In genomic region chr9:121813811-121814210, GRCh38 we compare ENCODE assay signal across 27 cellular contexts.
"Had no signal": no experiment of that assay in that cellular context is flagged by ENCODE, and none has a peak within 500 bp of the region (broad histone marks: within the 10 kb centered on the region; RNA-seq: fewer than 3 reads in every experiment).

No MANE protein-coding gene starts in this region.

- H3K4me1 Mint-ChIP-seq: activated B cell treated with CpG ODN at 0.5 μM for 24 hours; activated CD4-positive, alpha-beta memory T cell treated with anti-CD3 and anti-CD28 coated beads, Interleukin-2, amount 10 ng/mL, durations not matched to agents 7 days and 5 days; activated CD4-positive, alpha-beta T cell treated with anti-CD3 and anti-CD28 coated beads for 36 hours; activated CD4-positive, alpha-beta T cell treated with anti-CD3 and anti-CD28 coated beads, Interleukin-2, amount 10 ng/mL, durations not matched to agents 24 days and 14 days; T-cell had no signal

- H3K27me3 Mint-ChIP-seq: activated CD4-positive, alpha-beta memory T cell treated with anti-CD3 and anti-CD28 coated beads, Interleukin-2, amount 10 ng/mL, durations not matched to agents 7 days and 5 days; activated CD4-positive, alpha-beta T cell treated with anti-CD3 and anti-CD28 coated beads for 36 hours; activated CD4-positive, alpha-beta T cell treated with anti-CD3 and anti-CD28 coated beads, Interleukin-2, amount 10 ng/mL, durations not matched to agents 24 days and 14 days; activated naive CD8-positive, alpha-beta T cell; activated T-cell treated with anti-CD3 and anti-CD28 coated beads, Interleukin-2, amount 50 U/mL, for 24 hours; T-cell; T-helper 17 cell had no signal

- ATAC-seq: activated CD4-positive, alpha-beta T cell treated with anti-CD3 and anti-CD28 coated beads for 36 hours; activated CD4-positive, CD25-positive, alpha-beta regulatory T cell treated with anti-CD3 and anti-CD28 coated beads, Interleukin-2, amount 50 U/mL, for 24 hours; activated T-cell treated with anti-CD3 and anti-CD28 coated beads, Interleukin-2, amount 50 U/mL, for 72 hours; gastroesophageal sphincter; T-cell; T-helper 17 cell had no signal

- H3K27ac Mint-ChIP-seq: activated B cell treated with CpG ODN at 0.5 μM for 24 hours; activated CD4-positive, alpha-beta memory T cell treated with anti-CD3 and anti-CD28 coated beads, Interleukin-2, amount 10 ng/mL, durations not matched to agents 7 days and 5 days; activated CD4-positive, alpha-beta T cell treated with anti-CD3 and anti-CD28 coated beads for 36 hours; activated CD4-positive, alpha-beta T cell treated with anti-CD3 and anti-CD28 coated beads, Interleukin-2, amount 10 ng/mL, durations not matched to agents 24 days and 14 days; activated naive CD8-positive, alpha-beta T cell; activated T-cell treated with anti-CD3 and anti-CD28 coated beads, Interleukin-2, amount 50 U/mL, for 24 hours; activated T-cell treated with anti-CD3 and anti-CD28 coated beads, Interleukin-2, amount 50 U/mL, for 72 hours; T-cell; T-helper 17 cell; T-helper 2 cell treated with Interferon-gamma antibody and Interleukin-4, amounts not matched to agents 5 μg/mL and 100 μg/mL, for 36 hours had no signal

- DNase-seq: activated B cell treated with CpG ODN at 0.5 μM for 24 hours; activated CD4-positive, alpha-beta memory T cell treated with anti-CD3 and anti-CD28 coated beads, Interleukin-2, amount 10 ng/mL, durations not matched to agents 7 days and 5 days; activated CD4-positive, alpha-beta T cell treated with anti-CD3 and anti-CD28 coated beads for 36 hours; activated CD4-positive, alpha-beta T cell treated with anti-CD3 and anti-CD28 coated beads, Interleukin-2, amount 10 ng/mL, durations not matched to agents 24 days and 14 days; activated CD8-positive, alpha-beta memory T cell treated with anti-CD3 and anti-CD28 coated beads, Interleukin-2, amount 50 U/mL, for 48 hours; activated gamma-delta T cell; activated naive CD4-positive, alpha-beta T cell; activated naive CD4-positive, alpha-beta T cell treated with anti-CD3 and anti-CD28 coated beads, Interleukin-2, amount 50 U/mL, for 16 hours; activated T-cell treated with anti-CD3 and anti-CD28 coated beads for 4 hours; activated T-cell treated with anti-CD3 and anti-CD28 coated beads, Interleukin-2, amount 50 U/mL, for 24 hours; activated T-cell treated with anti-CD3 and anti-CD28 coated beads, Interleukin-2, amount 50 U/mL, for 72 hours; amniotic stem cell; anterior cingulate cortex; caudate nucleus; effector CD8-positive, alpha-beta T cell; esophagus squamous epithelium; foreskin melanocyte; SW 1271; T-cell; T-helper 17 cell; T1000; WERI-Rb-1 had no signal

- H3K36me3 ChIP-seq: esophagus squamous epithelium, gastroesophageal sphincter, WERI-Rb-1 had no signal

- H3K27ac ChIP-seq: epithelial cell of prostate, esophagus squamous epithelium, gastroesophageal sphincter, WERI-Rb-1 had no signal

- H3K9me3 ChIP-seq: esophagus squamous epithelium, gastroesophageal sphincter had no signal

- H3K4me3 Mint-ChIP-seq: activated B cell treated with CpG ODN at 0.5 μM for 24 hours; activated CD4-positive, alpha-beta memory T cell treated with anti-CD3 and anti-CD28 coated beads, Interleukin-2, amount 10 ng/mL, durations not matched to agents 7 days and 5 days; activated CD4-positive, alpha-beta T cell treated with anti-CD3 and anti-CD28 coated beads for 36 hours; activated CD4-positive, alpha-beta T cell treated with anti-CD3 and anti-CD28 coated beads, Interleukin-2, amount 10 ng/mL, durations not matched to agents 24 days and 14 days; activated naive CD8-positive, alpha-beta T cell; activated T-cell treated with anti-CD3 and anti-CD28 coated beads, Interleukin-2, amount 50 U/mL, for 24 hours; activated T-cell treated with anti-CD3 and anti-CD28 coated beads, Interleukin-2, amount 50 U/mL, for 72 hours; T-cell; T-helper 17 cell; T-helper 2 cell treated with Interferon-gamma antibody and Interleukin-4, amounts not matched to agents 5 μg/mL and 100 μg/mL, for 36 hours had no signal

- H3K4me3 ChIP-seq: esophagus squamous epithelium, gastroesophageal sphincter had no signal

- H3K4me1 ChIP-seq: esophagus squamous epithelium, gastroesophageal sphincter had no signal

- H3K9me3 Mint-ChIP-seq: activated B cell treated with CpG ODN at 0.5 μM for 24 hours; activated CD4-positive, alpha-beta memory T cell treated with anti-CD3 and anti-CD28 coated beads, Interleukin-2, amount 10 ng/mL, durations not matched to agents 7 days and 5 days; activated CD4-positive, alpha-beta T cell treated with anti-CD3 and anti-CD28 coated beads, Interleukin-2, amount 10 ng/mL, durations not matched to agents 24 days and 14 days; activated T-cell treated with anti-CD3 and anti-CD28 coated beads, Interleukin-2, amount 50 U/mL, for 24 hours; activated T-cell treated with anti-CD3 and anti-CD28 coated beads, Interleukin-2, amount 50 U/mL, for 72 hours; T-cell; T-helper 2 cell treated with Interferon-gamma antibody and Interleukin-4, amounts not matched to agents 5 μg/mL and 100 μg/mL, for 36 hours had no signal

- H3K36me3 Mint-ChIP-seq: activated naive CD8-positive, alpha-beta T cell; T-cell had no signal

- H3K27me3 ChIP-seq: esophagus squamous epithelium, gastroesophageal sphincter had no signal
